12 cellular contexts compared by ENCODE assay signal in the genomic region with DNA sequence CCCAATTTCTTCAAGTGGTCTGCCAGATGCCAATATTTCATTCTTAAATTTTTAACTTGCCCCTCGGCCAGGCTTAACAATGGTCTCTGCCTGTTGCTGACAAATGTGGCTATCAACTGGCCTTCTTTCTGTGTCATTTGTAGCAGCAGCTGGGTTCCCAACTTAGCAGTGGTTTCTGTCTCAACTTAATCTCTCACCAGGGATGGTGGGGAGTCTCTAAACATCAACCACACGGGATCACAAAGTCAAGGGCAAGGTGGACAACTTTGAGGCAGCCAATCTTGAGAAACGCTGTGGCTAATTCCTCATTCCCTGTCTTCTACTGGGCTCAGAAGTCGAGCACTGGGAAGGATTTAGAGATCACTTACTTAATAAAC.
DNase-seq lines count a peak whose midpoint lies in the region; ATAC-seq and TF ChIP-seq lines count a peak whose summit lies in the region.
"Had no signal": no experiment of that assay in that cellular context is flagged by ENCODE, and none has a peak within 500 bp of the region (broad histone marks: within the 10 kb centered on the region; RNA-seq: fewer than 3 reads in every experiment).

No MANE protein-coding gene starts in this region.

- intact Hi-C loops in adrenal gland (cut with DNase I) (no loop called here), aorta (cut with DNase I) (no loop called here)
- intact Hi-C loops in naive thymus-derived CD4-positive, alpha-beta T cell (cut with micrococcal nuclease): no loop called here

- H3K23ac ChIP-seq in H9 (ENCODE audit: insufficient read length, low read depth, low read length): no peak overlapping the region

- no peak overlapping the region for H2BK120ac ChIP-seq in H9 (ENCODE audit: low read depth, low read length, poor library complexity, severe bottlenecking)

- CTCF ChIA-PET in naive thymus-derived CD4-positive, alpha-beta T cell (lab: Charles Lee): interaction anchor here (1.0 kb wide), 1 partner anchor 23 kb away, joined by 3 read pairs; no protein-coding TSS in a partner anchor

- H3K27me3 ChIP-seq in BLaER1: no peaks in the 10 kb centered on the region
- no peaks in the 10 kb centered on the region for H3K27me3 ChIP-seq in H9 (ENCODE audit: insufficient read depth, low read length)
- no peaks in the 10 kb centered on the region for H3K27me3 ChIP-seq in adrenal gland
- H3K27me3 ChIP-seq in naive thymus-derived CD4-positive, alpha-beta T cell (ENCODE audit: control insufficient read depth in 2 of 2, insufficient read depth in 2 of 2, low read length in 2 of 2): no peaks in the 10 kb centered on the region
- no peaks in the 10 kb centered on the region for H3K27me3 ChIP-seq in aorta (ENCODE audit: control insufficient read depth in 1 of 2, insufficient read depth in 2 of 2, low read length in 1 of 2)
- H3K27me3 ChIP-seq: cardiac muscle cell, ovary had no signal

- H3K56ac ChIP-seq in H9 (ENCODE audit: insufficient read length, low read depth, low read length): no peak overlapping the region

- POLR2A ChIA-PET in naive thymus-derived CD4-positive, alpha-beta T cell (lab: Charles Lee): interaction anchor here (0.8 to 1.1 kb wide), 5 partner anchors 16 to 253 kb away, joined by 3 to 4 read pairs (median 3); a partner anchor contains a TSS

- WGBS in H9 (ENCODE audit: extremely low coverage, insufficient read length, low lambda C conversion rate): no CpG with 5 or more reads among the region's 4 CpGs
- 50 to 63% (median 57%) methylated on average over 4 of the region's 4 CpGs for WGBS in adrenal gland, 4 donors
- WGBS in aorta, 2 donors: 84% methylated on average over 4 of the region's 4 CpGs

- no peak overlapping the region for H4K91ac ChIP-seq in H9 (ENCODE audit: insufficient read length, low read depth, low read length)

- H2AFZ ChIP-seq in H9 (ENCODE audit: low read length): no peak overlapping the region

- peak overlapping the region; percentile 75; the same call in 1 of the 2 replicates for H3K27ac ChIP-seq in BLaER1
- no peak overlapping the region for H3K27ac ChIP-seq in H9 (ENCODE audit: insufficient read length, low read depth, low read length)
- peak overlapping the region; percentile 37 to 84 (median 72) for H3K27ac ChIP-seq in adrenal gland
- no peak overlapping the region for H3K27ac ChIP-seq in naive thymus-derived CD4-positive, alpha-beta T cell (ENCODE audit: low read depth, low read length)
- peak overlapping the region in 1 of 2 donors; percentile 1 for H3K27ac ChIP-seq in aorta (ENCODE audit: low read depth in 1 of 2, low read length in 2 of 2)
- H3K27ac ChIP-seq: cardiac muscle cell had no signal

- TF ChIP-seq POLR2A in adrenal gland (IDR thresholded peaks at IDR 0.05): no peak

- H2BK5ac ChIP-seq in H9 (ENCODE audit: insufficient read length, low read length): no peak overlapping the region

- H3K4me2 ChIP-seq in BLaER1 (peak overlapping the region; percentile 75), H9 (ENCODE audit: insufficient read depth, insufficient read length, low read length) (no peak overlapping the region)

- TF ChIP-seq CTCF in H9 (conservative IDR thresholded peaks at IDR 0.05) (no peak), adrenal gland (IDR thresholded peaks at IDR 0.05) (no peak)

- peaks cover 25% of the 10 kb centered on the region for H3K36me3 ChIP-seq in BLaER1
- H3K36me3 ChIP-seq in adrenal gland (replicated peaks in 1 of 2): no peaks in the 10 kb centered on the region
- no peaks in the 10 kb centered on the region for H3K36me3 ChIP-seq in naive thymus-derived CD4-positive, alpha-beta T cell (ENCODE audit: control insufficient read depth in 2 of 3, insufficient read depth in 3 of 3, low read length in 3 of 3)
- H3K36me3 ChIP-seq in aorta (ENCODE audit: control insufficient read depth in 1 of 2, insufficient read depth in 2 of 2, low read length in 1 of 2): no peaks in the 10 kb centered on the region
- H3K36me3 ChIP-seq: cardiac muscle cell, ovary had no signal

- H4K5ac ChIP-seq in H9 (ENCODE audit: insufficient read length, low read depth, low read length): no peak overlapping the region

- H3K79me1 ChIP-seq in H9 (ENCODE audit: insufficient read depth, low read depth, low read length, poor library complexity, severe bottlenecking): peaks cover 3% of the 10 kb centered on the region

- peaks cover 6% of the 10 kb centered on the region; the same call in 1 of the 2 replicates for H3K79me2 ChIP-seq in H9 (ENCODE audit: insufficient read depth, low read length)

- H3K9me3 Mint-ChIP-seq in H9: peaks cover under 1 to 3% of the 10 kb centered on the region in 2 experiments; a peak in 3 of 5 replicates
- no peaks in the 10 kb centered on the region for H3K9me3 Mint-ChIP-seq in naive thymus-derived CD4-positive, alpha-beta T cell

- H3K9me3 ChIP-seq in BLaER1 (peaks cover 5% of the 10 kb centered on the region; the same call in 1 of the 2 replicates), H9 (ENCODE audit: control insufficient read depth, low read depth, low read length) (no peaks in the 10 kb centered on the region), adrenal gland (replicated peaks in 1 of 3) (no peaks in the 10 kb centered on the region), aorta (ENCODE audit: control insufficient read depth, low read length) (no peaks in the 10 kb centered on the region)
- no peaks in the 10 kb centered on the region for H3K9me3 ChIP-seq in naive thymus-derived CD4-positive, alpha-beta T cell (ENCODE audit: control insufficient read depth in 2 of 3, low read length in 3 of 3)
- H3K9me3 ChIP-seq: ovary had no signal

- no peak overlapping the region for H2BK12ac ChIP-seq in H9 (ENCODE audit: insufficient read length, low read depth, low read length)

- H3K4me1 ChIP-seq in BLaER1: peaks cover 96% of the 10 kb centered on the region
- H3K4me1 ChIP-seq in H9 (ENCODE audit: insufficient read depth, low read length): peaks cover 21% of the 10 kb centered on the region; the same call in 1 of the 2 replicates
- peaks cover 19 to 37% of the 10 kb centered on the region in 2 donors for H3K4me1 ChIP-seq in adrenal gland (replicated peaks in 1 of 2)
- peaks cover 20 to 33% of the 10 kb centered on the region in 2 donors for H3K4me1 ChIP-seq in naive thymus-derived CD4-positive, alpha-beta T cell (ENCODE audit: control insufficient read depth in 2 of 2, insufficient read depth in 2 of 2, low read length in 2 of 2)
- H3K4me1 ChIP-seq in aorta (ENCODE audit: control insufficient read depth in 1 of 2, insufficient read depth in 2 of 2, low read length in 2 of 2): peaks cover 3 to 5% of the 10 kb centered on the region in 2 donors

- H4K20me1 ChIP-seq in BLaER1 (peaks cover 76% of the 10 kb centered on the region), H9 (ENCODE audit: control insufficient read depth, insufficient read depth, insufficient read length) (no peaks in the 10 kb centered on the region)

- peaks cover 39 to 51% of the 10 kb centered on the region in 2 experiments for H3K4me1 Mint-ChIP-seq in H9
- H3K4me1 Mint-ChIP-seq in naive thymus-derived CD4-positive, alpha-beta T cell: peaks cover 62 to 93% (median 83%) of the 10 kb centered on the region in 7 donors

- H2AK5ac ChIP-seq in H9 (ENCODE audit: insufficient read length, low read length): no peak overlapping the region

- H3K9ac ChIP-seq in BLaER1 (peak overlapping the region; percentile 39; the same call in 1 of the 2 replicates), H9 (ENCODE audit: extremely low read depth, insufficient read length, low read length) (no peak overlapping the region)

- no peak for ATAC-seq in naive thymus-derived CD4-positive, alpha-beta T cell
- ATAC-seq in aorta (ENCODE audit: low FRiP score) (no peak), GM19395 (IDR thresholded peaks at IDR 0.05; ENCODE audit: unreplicated experiment) (no peak), GM19351 (IDR thresholded peaks at IDR 0.05; ENCODE audit: unreplicated experiment) (no peak)

- H3T11ph ChIP-seq in H9 (ENCODE audit: low read length): no peak overlapping the region

- no peak overlapping the region for H2BK15ac ChIP-seq in H9 (ENCODE audit: low read depth, low read length)

- peak overlapping the region in 2 of 3 experiments; percentile 11 to 87; a peak in 1 of 7 replicates for H3K27ac Mint-ChIP-seq in H9
- peak overlapping the region in 7 of 9 donors; percentile 77 to 92 (median 85) for H3K27ac Mint-ChIP-seq in naive thymus-derived CD4-positive, alpha-beta T cell

- H3K4me3 ChIP-seq in BLaER1 (no peak overlapping the region), adrenal gland (no peak overlapping the region), aorta (ENCODE audit: low read length in 2 of 2) (no peak overlapping the region)
- no peak overlapping the region for H3K4me3 ChIP-seq in naive thymus-derived CD4-positive, alpha-beta T cell (ENCODE audit: low read length)
- H3K4me3 ChIP-seq: cardiac muscle cell, ovary had no signal

- no peaks in the 10 kb centered on the region for H3K27me3 Mint-ChIP-seq in H9 (ENCODE audit: low read depth)
- H3K27me3 Mint-ChIP-seq in naive thymus-derived CD4-positive, alpha-beta T cell: no peaks in the 10 kb centered on the region

- no peaks in the 10 kb centered on the region for H3K23me2 ChIP-seq in H9 (ENCODE audit: insufficient read length, low read depth, low read length, poor library complexity, severe bottlenecking)

- H2BK20ac ChIP-seq in H9 (ENCODE audit: low read depth, low read length, poor library complexity, severe bottlenecking): no peak overlapping the region

- no peak overlapping the region for H4K8ac ChIP-seq in H9 (replicated peaks; ENCODE audit: insufficient read length, low read depth, low read length)

- H3K14ac ChIP-seq in H9 (ENCODE audit: insufficient read depth, low read length): no peak overlapping the region

- H3K4ac ChIP-seq in H9 (ENCODE audit: low read depth, low read length): no peak overlapping the region

- H3K4me3 Mint-ChIP-seq in H9: no peak overlapping the region
- H3K4me3 Mint-ChIP-seq in naive thymus-derived CD4-positive, alpha-beta T cell: peak overlapping the region in 1 of 10 donors; percentile 75

- H3K18ac ChIP-seq in H9 (ENCODE audit: insufficient read length, low read depth, low read length): no peak overlapping the region

- DNase-seq in H9 (no peak), adrenal gland (no peak), hepatic stellate cell (ENCODE audit: low spot score) (no peak), aorta (no peak)
- DNase-seq in naive thymus-derived CD4-positive, alpha-beta T cell: no peak
- DNase-seq: DND-41, NCI-H524, ovary had no signal

- peaks cover 0 to 2% (median under 1%) of the 10 kb centered on the region in 3 experiments; a peak in 3 of 7 replicates for H3K36me3 Mint-ChIP-seq in H9 (ENCODE audit: insufficient read depth in 1 of 3, low read depth in 3 of 3)
- H3K36me3 Mint-ChIP-seq in naive thymus-derived CD4-positive, alpha-beta T cell: peaks cover 0 to 13% (median 0%) of the 10 kb centered on the region in 5 donors

Comparison
In these comparisons a context has a peak if more than half of its experiments do, and no peak if none do; other contexts are left out.
1. H3K27ac ChIP-seq: peak in BLaER1 (single experiment) and adrenal gland (5 of 5); none in H9 (single experiment) and naive thymus-derived CD4-positive, alpha-beta T cell (single experiment).